17 cellular contexts compared by ENCODE assay signal in genomic region chr1:101071470-101071886, GRCh38. TPM values are rescaled to one million over a fixed set of nuclear protein-coding genes. Genes with fewer than 3 reads are reported as not detected.
A peak's percentile ranks its signal among the peaks of the same experiment; 100 is the strongest.
DNase-seq lines count a peak whose midpoint lies in the region; TF ChIP-seq lines count a peak whose summit lies in the region.
"Had no signal": no experiment of that assay in that cellular context is flagged by ENCODE, and none has a peak within 500 bp of the region (broad histone marks: within the 10 kb centered on the region; RNA-seq: fewer than 3 reads in every experiment).

No MANE protein-coding gene starts in this region.

- DNase-seq in CMK (ENCODE audit: low read depth), result peak; percentile 82
- peak; percentile 85 for DNase-seq in amniotic epithelial cell (ENCODE audit: low read depth)
- DNase-seq in mesenchymal stem cell, result peak; percentile 33
- no peak for DNase-seq in osteoblast (ENCODE audit: insufficient read length, low spot score, missing footprints)
- no peak for DNase-seq in effector memory CD4-positive, alpha-beta T cell
- no peak for DNase-seq in kidney glomerular epithelial cell (lab: John Stamatoyannopoulos, UW)
- no peak for DNase-seq in stimulated activated CD8-positive, alpha-beta memory T cell treated with anti-CD3 and anti-CD28 coated beads, Interleukin-4, amount 100 ng/mL, for 48 hours
- DNase-seq: activated CD4-positive, alpha-beta T cell treated with anti-CD3 and anti-CD28 coated beads, Interleukin-2, amount 50 U/mL, for 48 hours; activated T-cell treated with anti-CD3 and anti-CD28 coated beads, Interleukin-2, amount 50 U/mL, for 48 hours; amniotic stem cell; natural killer cell; NCI-H1930; right cardiac atrium; SIG-M5; stimulated activated CD4-positive, alpha-beta T cell treated with anti-CD3 and anti-CD28 coated beads, Interleukin-4, amount 100 ng/mL, for 1 hour; tibial artery had no signal

- H2AFZ ChIP-seq in mesenchymal stem cell (ENCODE audit: low read depth, low read length) (no peak overlapping the region), osteoblast (ENCODE audit: low read length) (no peak overlapping the region)

- no peak overlapping the region for H3K4ac ChIP-seq in mesenchymal stem cell (ENCODE audit: low read depth in 1 of 2, low read length in 2 of 2)

- peaks cover 7% of the 10 kb centered on the region for H3K79me1 ChIP-seq in mesenchymal stem cell (replicated peaks; ENCODE audit: low read length, poor library complexity, severe bottlenecking)

- H3K23ac ChIP-seq in mesenchymal stem cell (ENCODE audit: low read length in 2 of 2), result no peak overlapping the region

- no peaks in the 10 kb centered on the region for H4K20me1 ChIP-seq in osteoblast (ENCODE audit: insufficient read depth, low read length)

- H3K27ac ChIP-seq in KOPT-K1 (ENCODE audit: low read depth, low read length, poor library complexity, severe bottlenecking), result peak overlapping the region; percentile 65
- no peak overlapping the region for H3K27ac ChIP-seq in mesenchymal stem cell (ENCODE audit: low read length, poor library complexity, severe bottlenecking)
- no peak overlapping the region for H3K27ac ChIP-seq in osteoblast (ENCODE audit: low read depth, low read length)
- no peak overlapping the region for H3K27ac ChIP-seq in effector memory CD4-positive, alpha-beta T cell (ENCODE audit: insufficient read depth, low read length, poor library complexity, severe bottlenecking)
- H3K27ac ChIP-seq: tibial artery had no signal

- H3K27me3 ChIP-seq in mesenchymal stem cell (ENCODE audit: control insufficient read depth in 1 of 2, insufficient read depth in 1 of 2, low read length in 2 of 2) (no peaks in the 10 kb centered on the region), osteoblast (ENCODE audit: insufficient read depth, low read length) (no peaks in the 10 kb centered on the region)
- no peaks in the 10 kb centered on the region for H3K27me3 ChIP-seq in effector memory CD4-positive, alpha-beta T cell (replicated peaks; ENCODE audit: control insufficient read depth, insufficient read depth, low read length, poor library complexity, severe bottlenecking)
- H3K27me3 ChIP-seq: tibial artery had no signal

- H3K36me3 ChIP-seq in KOPT-K1 (ENCODE audit: insufficient read depth, low read length) (peaks cover 15% of the 10 kb centered on the region), mesenchymal stem cell (ENCODE audit: control insufficient read depth in 1 of 2, insufficient read depth in 2 of 2, low read depth in 1 of 2, low read length in 2 of 2) (peaks cover 0 to 6% of the 10 kb centered on the region in 2 experiments), osteoblast (ENCODE audit: insufficient read depth, low read length) (no peaks in the 10 kb centered on the region)
- H3K36me3 ChIP-seq in effector memory CD4-positive, alpha-beta T cell (ENCODE audit: control insufficient read depth, insufficient read depth, low read length), result no peaks in the 10 kb centered on the region
- H3K36me3 ChIP-seq: tibial artery had no signal

- H3K14ac ChIP-seq in mesenchymal stem cell (ENCODE audit: low read length in 2 of 2), result no peak overlapping the region

- no peak overlapping the region for H2BK15ac ChIP-seq in mesenchymal stem cell (ENCODE audit: low read depth, poor library complexity, severe bottlenecking)

- H3K4me1 ChIP-seq in mesenchymal stem cell (ENCODE audit: control insufficient read depth, insufficient read depth, low read depth, low read length), result no peaks in the 10 kb centered on the region
- no peaks in the 10 kb centered on the region for H3K4me1 ChIP-seq in osteoblast (ENCODE audit: insufficient read depth, low read length)
- peaks cover 4% of the 10 kb centered on the region for H3K4me1 ChIP-seq in effector memory CD4-positive, alpha-beta T cell (ENCODE audit: control insufficient read depth, insufficient read depth, low read length, poor library complexity, severe bottlenecking)
- H3K4me1 ChIP-seq: tibial artery had no signal

- no peak overlapping the region for H3K4me3 ChIP-seq in mesenchymal stem cell (ENCODE audit: insufficient read depth in 1 of 2, low read depth in 1 of 2, low read length in 2 of 2)
- H3K4me3 ChIP-seq in osteoblast (ENCODE audit: insufficient read depth, low read length), result no peak overlapping the region
- H3K4me3 ChIP-seq in effector memory CD4-positive, alpha-beta T cell (ENCODE audit: insufficient read depth, low read depth, low read length, poor library complexity, severe bottlenecking), result no peak overlapping the region
- H3K4me3 ChIP-seq: tibial artery had no signal

- H3K18ac ChIP-seq in mesenchymal stem cell (ENCODE audit: low read depth in 1 of 2, low read length in 2 of 2), result no peak overlapping the region

- H3K4me2 ChIP-seq in mesenchymal stem cell (ENCODE audit: low read length, poor library complexity, severe bottlenecking), result no peak overlapping the region
- H3K4me2 ChIP-seq in osteoblast (ENCODE audit: insufficient read depth, low read length), result no peak overlapping the region

- H3K9me3 ChIP-seq in KOPT-K1 (ENCODE audit: insufficient read depth, low read length, poor library complexity, severe bottlenecking), result peaks cover 5% of the 10 kb centered on the region
- H3K9me3 ChIP-seq in mesenchymal stem cell (ENCODE audit: control insufficient read depth, low read length), result no peaks in the 10 kb centered on the region
- no peaks in the 10 kb centered on the region for H3K9me3 ChIP-seq in osteoblast (ENCODE audit: low read depth, low read length)
- no peaks in the 10 kb centered on the region for H3K9me3 ChIP-seq in effector memory CD4-positive, alpha-beta T cell (ENCODE audit: control insufficient read depth, low read length)
- H3K9me3 ChIP-seq: tibial artery had no signal

- H4K8ac ChIP-seq in mesenchymal stem cell (ENCODE audit: low read length), result no peak overlapping the region

- no peaks in the 10 kb centered on the region for H3K79me2 ChIP-seq in osteoblast (ENCODE audit: insufficient read depth, low read length)

- no peak overlapping the region for H2BK12ac ChIP-seq in mesenchymal stem cell (ENCODE audit: low read length in 2 of 2)

- 80% methylated on average over 1 of the region's 1 CpG for WGBS in mesenchymal stem cell

- no peak overlapping the region for H4K91ac ChIP-seq in mesenchymal stem cell (ENCODE audit: low read length)

- no peak overlapping the region for H2BK120ac ChIP-seq in mesenchymal stem cell (ENCODE audit: low read depth, low read length)

- no peak overlapping the region for H3K9ac ChIP-seq in mesenchymal stem cell (ENCODE audit: low read length)

- no peak overlapping the region for H2AK5ac ChIP-seq in mesenchymal stem cell (ENCODE audit: low read length, severe bottlenecking)

- no peak overlapping the region for H2BK5ac ChIP-seq in mesenchymal stem cell (ENCODE audit: low read depth, low read length, poor library complexity, severe bottlenecking)

- no peak for TF ChIP-seq CTCF in osteoblast (IDR thresholded peaks at IDR 0.05; ENCODE audit: extremely low read depth, low read depth, low read length)

RNA-seq across cellular contexts. Expression of gene DPH5, which starts 45.9 kb away (rescaled TPM):
- 37.4 TPM for polyA plus RNA-seq in mesenchymal stem cell (2013, experiment 1 of 2)
- 37.8 TPM for polyA plus RNA-seq in mesenchymal stem cell (2013, experiment 2 of 2)
- total RNA-seq in osteoblast, result 32.1 and 33.3 TPM in 2 replicates

Comparison
In these comparisons a context has a peak if more than half of its experiments do, and no peak if none do; other contexts are left out.
1. DNase-seq: peak in CMK (single experiment), amniotic epithelial cell (single experiment) and mesenchymal stem cell (single experiment); none in osteoblast (single experiment), effector memory CD4-positive, alpha-beta T cell (0 of 3), kidney glomerular epithelial cell (single experiment) and stimulated activated CD8-positive, alpha-beta memory T cell treated with anti-CD3 and anti-CD28 coated beads, Interleukin-4, amount 100 ng/mL, for 48 hours (single experiment).